30 cellular contexts compared by ENCODE assay signal in the genomic region with DNA sequence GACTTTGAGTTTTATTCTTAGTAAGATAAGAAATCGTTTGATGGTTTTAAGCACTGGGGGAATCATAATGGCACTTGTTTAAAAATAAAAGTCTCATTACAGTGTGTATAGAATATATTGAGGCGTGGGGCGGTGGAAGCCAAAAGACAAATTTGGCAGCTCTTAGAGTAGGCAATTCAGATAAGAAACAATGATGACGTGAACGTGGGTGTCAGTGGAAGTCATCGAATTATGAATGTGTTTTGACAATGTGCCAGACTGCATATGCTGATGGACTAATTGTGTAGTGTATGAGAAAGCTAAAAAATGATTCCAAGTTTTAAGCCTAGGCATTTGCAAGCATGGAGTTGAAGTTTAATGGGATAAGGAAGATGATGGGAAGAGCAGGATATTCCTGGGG. TPM values are rescaled to one million over a fixed set of nuclear protein-coding genes. Genes with fewer than 3 reads are reported as not detected.
DNase-seq lines count a peak whose midpoint lies in the region; FAIRE-seq and TF ChIP-seq lines count a peak whose summit lies in the region.
"Had no signal": no experiment of that assay in that cellular context is flagged by ENCODE, and none has a peak within 500 bp of the region (broad histone marks: within the 10 kb centered on the region; RNA-seq: fewer than 3 reads in every experiment).

No MANE protein-coding gene starts in this region.

- H3K4me2 ChIP-seq in astrocyte (ENCODE audit: low read length) = no peak overlapping the region
- H3K4me2 ChIP-seq: BLaER1 had no signal

- no peaks in the 10 kb centered on the region for H4K20me1 ChIP-seq in astrocyte (ENCODE audit: insufficient read depth, low read length)
- H4K20me1 ChIP-seq: BLaER1 had no signal

- H3K36me3 Mint-ChIP-seq in astrocyte (ENCODE audit: low read depth, unreplicated experiment) = no peaks in the 10 kb centered on the region
- H3K36me3 Mint-ChIP-seq: CD14-positive monocyte; CD4-positive, alpha-beta memory T cell; CD4-positive, CD25-positive, alpha-beta regulatory T cell; CD8-positive, alpha-beta memory T cell had no signal

- no peak overlapping the region for H3K4me3 Mint-ChIP-seq in astrocyte (ENCODE audit: unreplicated experiment)
- H3K4me3 Mint-ChIP-seq: CD14-positive monocyte; CD4-positive, alpha-beta memory T cell; CD4-positive, CD25-positive, alpha-beta regulatory T cell; CD8-positive, alpha-beta memory T cell had no signal

- no peaks in the 10 kb centered on the region for H3K4me1 ChIP-seq in astrocyte (ENCODE audit: insufficient read depth, low read length)
- H3K4me1 ChIP-seq: BE2C, BLaER1 had no signal

- H3K9me3 ChIP-seq in astrocyte (ENCODE audit: insufficient read depth, low read depth, low read length) = no peaks in the 10 kb centered on the region
- H3K9me3 ChIP-seq: BE2C, BLaER1 had no signal

- no peak overlapping the region for H3K27ac Mint-ChIP-seq in astrocyte (ENCODE audit: unreplicated experiment)
- H3K27ac Mint-ChIP-seq: CD14-positive monocyte; CD4-positive, alpha-beta memory T cell; CD4-positive, CD25-positive, alpha-beta regulatory T cell; CD8-positive, alpha-beta memory T cell had no signal

- H3K4me3 ChIP-seq in astrocyte (ENCODE audit: insufficient read depth, low read depth, low read length) (no peak overlapping the region), fibroblast of pulmonary artery (replicated peaks; ENCODE audit: low read depth, low read length) (no peak overlapping the region)
- H3K4me3 ChIP-seq: BLaER1, GM12878 had no signal

- no peaks in the 10 kb centered on the region for H3K27me3 ChIP-seq in astrocyte (ENCODE audit: insufficient read depth, low read length)
- H3K27me3 ChIP-seq: BE2C had no signal

- H3K4me1 Mint-ChIP-seq in astrocyte (ENCODE audit: low read depth, unreplicated experiment) = no peaks in the 10 kb centered on the region
- H3K4me1 Mint-ChIP-seq: CD14-positive monocyte; CD4-positive, alpha-beta memory T cell; CD4-positive, CD25-positive, alpha-beta regulatory T cell; CD8-positive, alpha-beta memory T cell had no signal

- no peak overlapping the region for H3K9ac ChIP-seq in astrocyte (ENCODE audit: low read length)
- H3K9ac ChIP-seq: BLaER1 had no signal

- H3K27ac ChIP-seq in astrocyte (ENCODE audit: low read depth, low read length) = no peak overlapping the region
- H3K27ac ChIP-seq: BLaER1 had no signal

- H3K36me3 ChIP-seq in astrocyte (ENCODE audit: insufficient read depth, low read length) = no peaks in the 10 kb centered on the region
- H3K36me3 ChIP-seq: BE2C, BLaER1 had no signal

- H3K27me3 Mint-ChIP-seq in astrocyte (ENCODE audit: low read depth, unreplicated experiment) = no peaks in the 10 kb centered on the region
- H3K27me3 Mint-ChIP-seq: CD4-positive, alpha-beta memory T cell; CD4-positive, CD25-positive, alpha-beta regulatory T cell; CD8-positive, alpha-beta memory T cell had no signal

- no peak overlapping the region for H2AFZ ChIP-seq in astrocyte (ENCODE audit: low read depth, low read length)

- DNase-seq in NCI-H226 (peak; percentile 38), astrocyte (ENCODE audit: low read depth) (peak; percentile 20), fibroblast of pulmonary artery (ENCODE audit: low read depth) (peak; percentile 55), head of caudate nucleus (peak in 28 of 42 donors; percentile 1 to 71 (median 22)), T-helper 2 cell (no peak), DMS79 (lab: John Stamatoyannopoulos, UW) (no peak), NCI-H2029 (lab: John Stamatoyannopoulos, UW) (no peak), DMS53 treated with DMSO at 0.1 percent for 48 hours (lab: John Stamatoyannopoulos, UW; ENCODE audit: unreplicated experiment) (no peak)
- DNase-seq: 8988T; ACHN; BE2C; C1 segment of cervical spinal cord; CD4-positive, alpha-beta memory T cell; CD4-positive, CD25-positive, alpha-beta regulatory T cell; CD8-positive, alpha-beta memory T cell; COR-L47; DMS 273 treated with DMSO at 0.1 percent for 48 hours; DMS153; DMS53; DND-41; EL; GDM1 had no signal

- H3K79me2 ChIP-seq in astrocyte (ENCODE audit: insufficient read depth, low read length) = no peaks in the 10 kb centered on the region

- FAIRE-seq in astrocyte (lab: Jason Lieb, UNC) = peak; percentile 49
- FAIRE-seq: A204.1, GM12878, GM12892, GM18507 had no signal

- intact Hi-C loops in head of caudate nucleus (cut with DNase I) = no loop called here

- TF ChIP-seq CTCF in astrocyte (IDR thresholded peaks at IDR 0.05; ENCODE audit: insufficient read depth, low read depth, low read length) (no peak), fibroblast of pulmonary artery (IDR thresholded peaks at IDR 0.05; ENCODE audit: low read length, missing control alignments) (no peak)

- no peaks in the 10 kb centered on the region for H3K9me3 Mint-ChIP-seq in astrocyte (ENCODE audit: unreplicated experiment)
- H3K9me3 Mint-ChIP-seq: CD4-positive, alpha-beta memory T cell; CD4-positive, CD25-positive, alpha-beta regulatory T cell had no signal

RNA-seq across cellular contexts. Expression of a gene that starts 35.8 kb away (rescaled TPM):
- total RNA-seq in astrocyte = not detected in 2 replicates
- total RNA-seq: A673; CD4-positive, alpha-beta memory T cell; CD4-positive, CD25-positive, alpha-beta regulatory T cell; CD8-positive, alpha-beta memory T cell; G401; GM12878 had no signal

Comparison
In these comparisons a context has a peak if more than half of its experiments do, and no peak if none do; other contexts are left out.
1. DNase-seq: peak in NCI-H226 (single experiment), astrocyte (single experiment), fibroblast of pulmonary artery (single experiment) and head of caudate nucleus (28 of 42); none in T-helper 2 cell (0 of 5), DMS79 (single experiment), NCI-H2029 (single experiment) and DMS53 treated with DMSO at 0.1 percent for 48 hours (single experiment).